In the genomic region with DNA sequence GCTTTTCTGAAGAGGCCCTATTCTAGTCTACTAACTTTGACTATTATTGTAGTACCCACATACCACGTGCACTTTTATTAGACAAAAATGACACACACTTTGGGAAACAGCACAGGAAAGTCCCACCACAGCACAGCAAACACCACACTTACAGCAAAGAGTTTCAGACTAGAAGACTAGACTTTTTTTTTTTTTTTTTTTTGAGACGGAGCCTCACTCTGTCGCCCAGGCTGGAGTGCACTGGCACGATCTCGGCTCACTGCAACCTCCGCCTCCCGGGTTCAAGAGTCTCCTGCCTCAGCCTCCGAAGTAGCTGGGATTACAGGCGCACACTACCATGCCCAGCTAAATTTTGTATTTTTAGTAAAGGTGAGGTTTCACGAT, we compare ENCODE assay signal across 10 cellular contexts. TPM values are rescaled to one million over a fixed set of nuclear protein-coding genes. Genes with fewer than 3 reads are reported as not detected.
A peak's percentile ranks its signal among the peaks of the same experiment; 100 is the strongest.
DNase-seq lines count a peak whose midpoint lies in the region; ATAC-seq and TF ChIP-seq lines count a peak whose summit lies in the region.
"Had no signal": no experiment of that assay in that cellular context is flagged by ENCODE, and none has a peak within 500 bp of the region (broad histone marks: within the 10 kb centered on the region; RNA-seq: fewer than 3 reads in every experiment).

No MANE protein-coding gene starts in this region.

- H3K4me1 Mint-ChIP-seq in activated CD8-positive, alpha-beta memory T cell treated with anti-CD3 and anti-CD28 coated beads, Interleukin-2, amount 10 ng/mL, durations not matched to agents 7 days and 5 days = peaks cover 68% of the 10 kb centered on the region
- H3K4me1 Mint-ChIP-seq in stimulated activated naive CD8-positive, alpha-beta T cell treated with anti-CD3 and anti-CD28 coated beads, Interleukin-15, Interleukin-2, amounts not matched to agents 100 ng/mL and 50 ng/mL, for 24 hours (ENCODE audit: low read depth) = peaks cover 85% of the 10 kb centered on the region

- H3K27me3 Mint-ChIP-seq in activated CD8-positive, alpha-beta memory T cell treated with anti-CD3 and anti-CD28 coated beads, Interleukin-2, amount 10 ng/mL, durations not matched to agents 7 days and 5 days = no peaks in the 10 kb centered on the region
- H3K27me3 Mint-ChIP-seq in stimulated activated naive CD8-positive, alpha-beta T cell treated with anti-CD3 and anti-CD28 coated beads, Interleukin-15, Interleukin-2, amounts not matched to agents 100 ng/mL and 50 ng/mL, for 24 hours = no peaks in the 10 kb centered on the region

- ATAC-seq in activated CD8-positive, alpha-beta memory T cell treated with anti-CD3 and anti-CD28 coated beads, Interleukin-2, amount 10 ng/mL, durations not matched to agents 7 days and 5 days = peak; percentile 29
- no peak for ATAC-seq in GM21526 (IDR thresholded peaks at IDR 0.05; ENCODE audit: low FRiP score, unreplicated experiment)

- intact Hi-C loops in esophagus muscularis mucosa (cut with DNase I) = loop anchor here (10.0 kb wide), 1 partner anchor 655 kb away; a partner anchor contains a TSS

- CTCF ChIA-PET in activated CD8-positive, alpha-beta memory T cell treated with anti-CD3 and anti-CD28 coated beads, Interleukin-2, amount 10 ng/mL, durations not matched to agents 7 days and 5 days (lab: Charles Lee) = interaction anchor here (1.2 to 2.9 kb wide), 5 partner anchors 8 to 250 kb away, joined by 3 to 31 read pairs (median 4); no protein-coding TSS in a partner anchor

- H3K36me3 Mint-ChIP-seq in activated CD8-positive, alpha-beta memory T cell treated with anti-CD3 and anti-CD28 coated beads, Interleukin-2, amount 10 ng/mL, durations not matched to agents 7 days and 5 days = peaks cover 18% of the 10 kb centered on the region
- peaks cover 52% of the 10 kb centered on the region for H3K36me3 Mint-ChIP-seq in stimulated activated naive CD8-positive, alpha-beta T cell treated with anti-CD3 and anti-CD28 coated beads, Interleukin-15, Interleukin-2, amounts not matched to agents 100 ng/mL and 50 ng/mL, for 24 hours (ENCODE audit: low read depth)

- DNase-seq in activated CD8-positive, alpha-beta memory T cell treated with anti-CD3 and anti-CD28 coated beads, Interleukin-2, amount 10 ng/mL, durations not matched to agents 7 days and 5 days = peak; percentile 50
- no peak for DNase-seq in activated CD8-positive, alpha-beta memory T cell treated with anti-CD3 and anti-CD28 coated beads for 24 hours
- DNase-seq in T-helper 22 cell (ENCODE audit: low read depth) = peak; percentile 37
- DNase-seq in esophagus muscularis mucosa (ENCODE audit: extremely low spot score) = no peak
- DNase-seq in MG63 = no peak
- no peak for DNase-seq in HK-2 (ENCODE audit: unreplicated experiment)
- DNase-seq: ACHN; activated CD8-positive, alpha-beta memory T cell treated with anti-CD3 and anti-CD28 coated beads, Interleukin-2, amount 50 U/mL, for 4 hours had no signal

- peak overlapping the region in 3 of 4 donors; percentile 47 to 78 (median 57) for H3K27ac ChIP-seq in esophagus muscularis mucosa (replicated peaks in 1 of 4)

- H3K9me3 ChIP-seq in esophagus muscularis mucosa (no peaks in the 10 kb centered on the region), MG63 (no peaks in the 10 kb centered on the region)

- H3K4me1 ChIP-seq in esophagus muscularis mucosa = peaks cover 90 to 100% (median 100%) of the 10 kb centered on the region in 4 donors

- no peaks in the 10 kb centered on the region for H3K9me3 Mint-ChIP-seq in activated CD8-positive, alpha-beta memory T cell treated with anti-CD3 and anti-CD28 coated beads, Interleukin-2, amount 10 ng/mL, durations not matched to agents 7 days and 5 days (ENCODE audit: low read depth)
- H3K9me3 Mint-ChIP-seq in stimulated activated naive CD8-positive, alpha-beta T cell treated with anti-CD3 and anti-CD28 coated beads, Interleukin-15, Interleukin-2, amounts not matched to agents 100 ng/mL and 50 ng/mL, for 24 hours = no peaks in the 10 kb centered on the region

- H3K27me3 ChIP-seq in esophagus muscularis mucosa = no peaks in the 10 kb centered on the region
- no peaks in the 10 kb centered on the region for H3K27me3 ChIP-seq in MG63

- 47% methylated on average over 10 of the region's 10 CpGs for WGBS in esophagus muscularis mucosa

- H3K4me3 ChIP-seq in esophagus muscularis mucosa (peak overlapping the region in 1 of 4 donors; percentile 5), MG63 (no peak overlapping the region)

- no peak for TF ChIP-seq CTCF in esophagus muscularis mucosa (IDR thresholded peaks at IDR 0.05)

- no peaks in the 10 kb centered on the region for H3K36me3 ChIP-seq in esophagus muscularis mucosa
- peaks cover 14% of the 10 kb centered on the region for H3K36me3 ChIP-seq in MG63

- peak overlapping the region; percentile 58 for H3K27ac Mint-ChIP-seq in activated CD8-positive, alpha-beta memory T cell treated with anti-CD3 and anti-CD28 coated beads, Interleukin-2, amount 10 ng/mL, durations not matched to agents 7 days and 5 days
- peak overlapping the region; percentile 64 for H3K27ac Mint-ChIP-seq in stimulated activated naive CD8-positive, alpha-beta T cell treated with anti-CD3 and anti-CD28 coated beads, Interleukin-15, Interleukin-2, amounts not matched to agents 100 ng/mL and 50 ng/mL, for 24 hours

- TF ChIP-seq EP300 in esophagus muscularis mucosa (IDR thresholded peaks at IDR 0.05) = no peak

- H3K4me3 Mint-ChIP-seq in activated CD8-positive, alpha-beta memory T cell treated with anti-CD3 and anti-CD28 coated beads, Interleukin-2, amount 10 ng/mL, durations not matched to agents 7 days and 5 days = no peak overlapping the region
- H3K4me3 Mint-ChIP-seq in stimulated activated naive CD8-positive, alpha-beta T cell treated with anti-CD3 and anti-CD28 coated beads, Interleukin-15, Interleukin-2, amounts not matched to agents 100 ng/mL and 50 ng/mL, for 24 hours = no peak overlapping the region

- no peak for TF ChIP-seq POLR2A in esophagus muscularis mucosa (IDR thresholded peaks at IDR 0.05; ENCODE audit: low read depth)

RNA-seq across cellular contexts. Expression of a gene that starts 20.1 kb away (rescaled TPM):
- 100 to 1,000 TPM; 341 to 452 TPM for total RNA-seq in activated CD8-positive, alpha-beta memory T cell treated with anti-CD3 and anti-CD28 coated beads, Interleukin-2, amount 10 ng/mL, durations not matched to agents 7 days and 5 days
- 100 to 1,000 TPM; 329 to 408 (median 364) TPM for total RNA-seq in esophagus muscularis mucosa
- 108 and 118 TPM in 2 replicates for total RNA-seq in MG63 (2014; rRNA removed; shearing (Covaris generic); ENCODE audit: low replicate concordance)

Comparison
In these comparisons a context has a peak if more than half of its experiments do, and no peak if none do; other contexts are left out.
1. DNase-seq: peak in activated CD8-positive, alpha-beta memory T cell treated with anti-CD3 and anti-CD28 coated beads, Interleukin-2, amount 10 ng/mL, durations not matched to agents 7 days and 5 days (single experiment) and T-helper 22 cell (single experiment); none in activated CD8-positive, alpha-beta memory T cell treated with anti-CD3 and anti-CD28 coated beads for 24 hours (single experiment), esophagus muscularis mucosa (single experiment), MG63 (single experiment) and HK-2 (single experiment).